Comparison of ENCODE assay signal across 27 cellular contexts in genomic region chr17:72700226-72700625, GRCh38.
"Had no signal": no experiment of that assay in that cellular context is flagged by ENCODE, and none has a peak within 500 bp of the region (broad histone marks: within the 10 kb centered on the region; RNA-seq: fewer than 3 reads in every experiment).

No MANE protein-coding gene starts in this region.

- H3K36me3 ChIP-seq: heart left ventricle, ovary, sigmoid colon, transverse colon had no signal

- H3K36me3 Mint-ChIP-seq: immature natural killer cell had no signal

- ATAC-seq: activated CD4-positive, alpha-beta T cell treated with anti-CD3 and anti-CD28 coated beads for 36 hours; activated CD8-positive, alpha-beta memory T cell treated with anti-CD3 and anti-CD28 coated beads, Interleukin-2, amount 10 ng/mL, durations not matched to agents 7 days and 5 days; activated CD8-positive, alpha-beta T cell treated with anti-CD3 and anti-CD28 coated beads, Interleukin-2, amount 10 ng/mL, durations not matched to agents 7 days and 5 days; body of pancreas; effector memory CD8-positive, alpha-beta T cell; left colon; psoas muscle had no signal

- H3K27ac Mint-ChIP-seq: activated CD4-positive, alpha-beta T cell treated with anti-CD3 and anti-CD28 coated beads for 36 hours; activated CD8-positive, alpha-beta memory T cell treated with anti-CD3 and anti-CD28 coated beads, Interleukin-2, amount 10 ng/mL, durations not matched to agents 7 days and 5 days; activated CD8-positive, alpha-beta T cell treated with anti-CD3 and anti-CD28 coated beads, Interleukin-2, amount 10 ng/mL, durations not matched to agents 7 days and 5 days; activated naive CD8-positive, alpha-beta T cell; effector memory CD8-positive, alpha-beta T cell; immature natural killer cell; nephron; T-helper 2 cell treated with Interferon-gamma antibody and Interleukin-4, amounts not matched to agents 5 μg/mL and 100 μg/mL, for 36 hours had no signal

- H3K27me3 Mint-ChIP-seq: activated CD4-positive, alpha-beta T cell treated with anti-CD3 and anti-CD28 coated beads for 36 hours; activated CD8-positive, alpha-beta memory T cell treated with anti-CD3 and anti-CD28 coated beads, Interleukin-2, amount 10 ng/mL, durations not matched to agents 7 days and 5 days; activated naive CD8-positive, alpha-beta T cell; effector memory CD8-positive, alpha-beta T cell had no signal

- H3K4me1 ChIP-seq: body of pancreas, heart left ventricle, psoas muscle, sigmoid colon had no signal

- H3K9me3 ChIP-seq: body of pancreas, heart left ventricle, ovary, psoas muscle, sigmoid colon, transverse colon had no signal

- H3K4me1 Mint-ChIP-seq: immature natural killer cell, nephron had no signal

- H3K4me3 Mint-ChIP-seq: activated CD4-positive, alpha-beta T cell treated with anti-CD3 and anti-CD28 coated beads for 36 hours; activated CD8-positive, alpha-beta memory T cell treated with anti-CD3 and anti-CD28 coated beads, Interleukin-2, amount 10 ng/mL, durations not matched to agents 7 days and 5 days; activated CD8-positive, alpha-beta T cell treated with anti-CD3 and anti-CD28 coated beads, Interleukin-2, amount 10 ng/mL, durations not matched to agents 7 days and 5 days; activated naive CD8-positive, alpha-beta T cell; effector memory CD8-positive, alpha-beta T cell; immature natural killer cell; nephron; T-helper 2 cell treated with Interferon-gamma antibody and Interleukin-4, amounts not matched to agents 5 μg/mL and 100 μg/mL, for 36 hours had no signal

- H3K9me3 Mint-ChIP-seq: effector memory CD8-positive, alpha-beta T cell; T-helper 2 cell treated with Interferon-gamma antibody and Interleukin-4, amounts not matched to agents 5 μg/mL and 100 μg/mL, for 36 hours had no signal

- H3K27ac ChIP-seq: foreskin keratinocyte, heart left ventricle, ovary, psoas muscle, sigmoid colon, transverse colon had no signal

- DNase-seq: activated CD4-positive, alpha-beta T cell treated with anti-CD3 and anti-CD28 coated beads for 36 hours; activated CD4-positive, CD25-positive, alpha-beta regulatory T cell; activated CD8-positive, alpha-beta memory T cell treated with anti-CD3 and anti-CD28 coated beads, Interleukin-2, amount 10 ng/mL, durations not matched to agents 7 days and 5 days; activated CD8-positive, alpha-beta T cell treated with anti-CD3 and anti-CD28 coated beads, Interleukin-2, amount 10 ng/mL, durations not matched to agents 7 days and 5 days; activated naive CD4-positive, alpha-beta T cell treated with Interleukin-2 at 50 U/mL for 16 hours; activated T-cell treated with anti-CD3 and anti-CD28 coated beads, Interleukin-2, amount 50 U/mL, for 48 hours; aorta; body of pancreas; cortex of kidney; effector memory CD8-positive, alpha-beta T cell; erythroblast; foreskin keratinocyte; immature natural killer cell; kidney; left colon; ovary; psoas muscle; sigmoid colon; small intestine; stimulated activated CD4-positive, alpha-beta T cell treated with anti-CD3 and anti-CD28 coated beads, Interleukin-1b, Interleukin-23, amount 100 ng/mL, for 48 hours; stimulated activated naive CD4-positive, alpha-beta T cell treated with Interleukin-2 at 50 U/mL for 16 hours; T-helper 1 cell; transverse colon had no signal

- H3K27me3 ChIP-seq: body of pancreas, foreskin keratinocyte, heart left ventricle, ovary, sigmoid colon, transverse colon had no signal

- H3K4me3 ChIP-seq: body of pancreas, heart left ventricle, ovary, psoas muscle, sigmoid colon, transverse colon had no signal
